Comparison of ENCODE assay signal across 10 cellular contexts in the genomic region with DNA sequence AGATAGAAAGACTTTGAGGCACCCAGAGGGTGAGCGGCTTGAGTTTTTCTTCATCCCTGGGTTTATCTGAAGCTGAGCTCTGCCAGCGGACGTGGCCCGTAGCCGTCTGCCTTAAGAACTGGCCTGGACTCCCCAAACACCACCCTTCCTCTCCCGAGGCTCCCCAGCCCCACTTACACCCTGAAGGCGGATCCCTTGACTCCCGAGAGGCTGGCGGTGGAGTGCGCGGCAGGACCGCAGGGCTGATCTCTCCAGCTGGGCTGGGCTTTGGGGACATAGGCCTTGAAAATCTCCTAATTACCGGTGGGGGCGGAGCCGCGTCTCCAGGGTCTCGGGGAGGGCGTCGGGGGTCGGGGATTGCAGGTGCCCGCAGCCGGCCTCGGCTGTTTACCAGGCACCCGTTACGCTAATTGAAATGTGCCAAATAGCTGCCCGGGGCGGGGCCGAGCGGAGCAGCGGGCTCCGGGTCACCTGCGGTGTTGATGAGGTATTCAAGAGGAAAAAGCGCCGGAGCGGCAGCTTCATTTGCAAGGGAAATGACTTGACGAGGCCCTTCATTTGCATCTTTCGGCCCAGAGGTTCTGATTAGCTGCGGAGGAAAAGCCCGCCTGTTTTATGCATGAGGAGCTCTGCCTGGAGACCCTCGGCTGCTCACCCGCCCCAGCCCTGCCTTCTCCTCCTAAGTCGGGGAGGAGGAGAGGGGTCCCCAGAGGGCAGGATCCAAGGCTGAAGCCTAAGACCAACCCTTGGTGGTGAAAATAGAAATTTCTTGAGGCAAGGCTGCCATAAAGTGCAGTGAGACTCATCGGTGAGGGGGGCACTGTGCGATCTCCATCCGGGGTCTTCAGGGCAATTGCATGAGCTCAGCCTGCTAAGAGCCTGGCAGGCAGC.
DNase-seq lines count a peak whose midpoint lies in the region; ATAC-seq and TF ChIP-seq lines count a peak whose summit lies in the region.
"Had no signal": no experiment of that assay in that cellular context is flagged by ENCODE, and none has a peak within 500 bp of the region (broad histone marks: within the 10 kb centered on the region; RNA-seq: fewer than 3 reads in every experiment).

No MANE protein-coding gene starts in this region.

- H3K4me1 ChIP-seq in NT2/D1 (ENCODE audit: insufficient read depth, insufficient read length): peaks cover 23% of the 10 kb centered on the region

- peak overlapping the region; percentile 49 for H3K4me3 ChIP-seq in NT2/D1 (ENCODE audit: insufficient read length, low read depth)
- H3K4me3 ChIP-seq: K562 had no signal

- TF ChIP-seq CTCF in omental fat pad (IDR thresholded peaks at IDR 0.05): no peak

- no peak for ATAC-seq in omental fat pad (ENCODE audit: low FRiP score)
- ATAC-seq in GM21423 (IDR thresholded peaks at IDR 0.05; ENCODE audit: unreplicated experiment): no peak
- ATAC-seq: K562 had no signal

- H3K36me3 ChIP-seq in NT2/D1 (ENCODE audit: insufficient read depth, insufficient read length, low read length): no peaks in the 10 kb centered on the region
- H3K36me3 ChIP-seq: neutrophil had no signal

- CTCF ChIA-PET in HEK293T (lab: Yijun Ruan, JAX): interaction anchor here (0.5 to 1.7 kb wide), 4 partner anchors 13 to 1128 kb away, joined by 3 to 6 read pairs (median 4); a partner anchor contains a TSS

- peaks cover 3% of the 10 kb centered on the region for H3K27me3 ChIP-seq in NT2/D1 (ENCODE audit: insufficient read depth, insufficient read length)

- POLR2A ChIA-PET in HEK293T (lab: Yijun Ruan, JAX): interaction anchor here (0.7 to 1.9 kb wide), 27 partner anchors 8 to 286 kb away, joined by 3 to 13 read pairs (median 4); no protein-coding TSS in a partner anchor

- H3K9ac ChIP-seq in NT2/D1 (ENCODE audit: insufficient read length, low read depth): peak overlapping the region; percentile 90

- DNase-seq in HEK293T (ENCODE audit: extremely low spot score): peak; percentile 58
- peak; percentile 95 for DNase-seq in NT2/D1 (ENCODE audit: low read depth, low spot score)
- DNase-seq in activated gamma-delta T cell treated with Interleukin-2 at 50 U/mL for 16 hours: peak; percentile 49
- peak; percentile 83 for DNase-seq in iPS-NIHi7 (ENCODE audit: extremely low spot score)
- DNase-seq in stimulated activated CD4-positive, alpha-beta T cell treated with anti-CD3 and anti-CD28 coated beads, Interleukin-4, amount 100 ng/mL, for 4 hours: peak; percentile 30 to 33
- no peak for DNase-seq in omental fat pad (ENCODE audit: low spot score)
- no peak for DNase-seq in EL

- no peaks in the 10 kb centered on the region for H3K9me3 ChIP-seq in NT2/D1 (ENCODE audit: insufficient read depth, low read length)
- H3K9me3 ChIP-seq: neutrophil had no signal

TF ChIP-seq in HEK293T, 16 proteins besides CTCF, POLR2A, EP300 and RAD21:
- TF ChIP-seq FOXK2 (IDR thresholded peaks at IDR 0.05) (no peak), HDGF (IDR thresholded peaks at IDR 0.05; ENCODE audit: borderline replicate concordance) (no peak), CTBP1 (IDR thresholded peaks at IDR 0.05; ENCODE audit: borderline replicate concordance) (no peak), SUZ12 (IDR thresholded peaks at IDR 0.05) (no peak), L3MBTL2 (conservative IDR thresholded peaks at IDR 0.05) (peak; percentile 76), SP1 (IDR thresholded peaks at IDR 0.05) (no peak)
- TF ChIP-seq, protein P1, sequence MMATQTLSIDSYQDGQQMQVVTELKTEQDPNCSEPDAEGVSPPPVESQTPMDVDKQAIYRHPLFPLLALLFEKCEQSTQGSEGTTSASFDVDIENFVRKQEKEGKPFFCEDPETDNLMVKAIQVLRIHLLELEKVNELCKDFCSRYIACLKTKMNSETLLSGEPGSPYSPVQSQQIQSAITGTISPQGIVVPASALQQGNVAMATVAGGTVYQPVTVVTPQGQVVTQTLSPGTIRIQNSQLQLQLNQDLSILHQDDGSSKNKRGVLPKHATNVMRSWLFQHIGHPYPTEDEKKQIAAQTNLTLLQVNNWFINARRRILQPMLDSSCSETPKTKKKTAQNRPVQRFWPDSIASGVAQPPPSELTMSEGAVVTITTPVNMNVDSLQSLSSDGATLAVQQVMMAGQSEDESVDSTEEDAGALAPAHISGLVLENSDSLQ (IDR thresholded peaks at IDR 0.05): no peak

Comparison
In these comparisons a context has a peak if more than half of its experiments do, and no peak if none do; other contexts are left out.
1. DNase-seq: peak in HEK293T (single experiment), NT2/D1 (single experiment), activated gamma-delta T cell treated with Interleukin-2 at 50 U/mL for 16 hours (single experiment), iPS-NIHi7 (single experiment) and stimulated activated CD4-positive, alpha-beta T cell treated with anti-CD3 and anti-CD28 coated beads, Interleukin-4, amount 100 ng/mL, for 4 hours (2 of 2); none in omental fat pad (single experiment) and EL (single experiment).